Comparison of ENCODE assay signal across 9 cellular contexts in genomic region chr10:100872034-100872791, GRCh38. TPM values are rescaled to one million over a fixed set of nuclear protein-coding genes. Genes with fewer than 3 reads are reported as not detected.
DNase-seq lines count a peak whose midpoint lies in the region; ATAC-seq and TF ChIP-seq lines count a peak whose summit lies in the region.
"Had no signal": no experiment of that assay in that cellular context is flagged by ENCODE, and none has a peak within 500 bp of the region (broad histone marks: within the 10 kb centered on the region; RNA-seq: fewer than 3 reads in every experiment).

No MANE protein-coding gene starts in this region.

- CTCF ChIA-PET in Panc1 (lab: Charles Lee) = interaction anchor here (0.6 to 2.3 kb wide), 6 partner anchors 61 to 428 kb away, joined by 3 to 9 read pairs (median 4); no protein-coding TSS in a partner anchor

- in situ Hi-C loops in Panc1 (cut with HindIII; ENCODE audit: low pct_unique_long_range_greater_than_20kb, low sequenced_read_pairs) = no loop called here

- POLR2A ChIA-PET in Panc1 (lab: Charles Lee) = no interaction called here

- H3K9me3 ChIP-seq in Panc1 (ENCODE audit: control insufficient read depth, insufficient read depth, low read depth, low read length) = no peaks in the 10 kb centered on the region

- DNase-seq in CMK (ENCODE audit: low read depth) (peak; percentile 47), HCEC 1CT (peak; percentile 47), Panc1 (ENCODE audit: low read depth, low spot score) (peak; percentile 33), iris pigment epithelial cell (ENCODE audit: low read depth) (peak; percentile 51)
- DNase-seq in activated naive CD4-positive, alpha-beta T cell treated with Interleukin-2 at 50 U/mL for 16 hours = peak; percentile 55
- DNase-seq in stimulated activated CD8-positive, alpha-beta memory T cell treated with anti-CD3 and anti-CD28 coated beads, Interleukin-12 subunit alpha, Interleukin-12 subunit beta, amount 100 ng/mL, for 4 hours (ENCODE audit: low read depth) = peak; percentile 7

- H3K36me3 ChIP-seq in Panc1 (ENCODE audit: control insufficient read depth, insufficient read depth, low read length) = no peaks in the 10 kb centered on the region

- peak; percentile 92 for TF ChIP-seq CTCF in Panc1 (IDR thresholded peaks at IDR 0.05)

- no peak overlapping the region for H3K4me3 ChIP-seq in Panc1 (ENCODE audit: low read depth in 2 of 2, low read length in 2 of 2)
- H3K4me3 ChIP-seq: SK-N-MC had no signal

- no peaks in the 10 kb centered on the region for H3K27me3 ChIP-seq in Panc1 (ENCODE audit: control insufficient read depth, insufficient read depth, low read length)

- H3K4me1 ChIP-seq in Panc1 (ENCODE audit: control insufficient read depth, insufficient read depth, low read length) = no peaks in the 10 kb centered on the region

- ATAC-seq in Panc1 (peak; percentile 90), GM19035 (IDR thresholded peaks at IDR 0.05; ENCODE audit: unreplicated experiment) (no peak), GM19351 (IDR thresholded peaks at IDR 0.05; ENCODE audit: unreplicated experiment) (no peak)

- no TSS peak for BruUV-seq in Panc1 (replicated peaks; lab: Mats Ljungman, UMichigan)

- intact Hi-C loops in Panc1 (cut with micrococcal nuclease; ENCODE audit: unreplicated experiment) = loop anchor here (10.0 kb wide), 1 partner anchor 197 kb away; no protein-coding TSS in a partner anchor

- H3K27ac ChIP-seq in Panc1 (ENCODE audit: low read length) = no peak overlapping the region
- H3K27ac ChIP-seq: SK-N-MC had no signal

RNA-seq across cellular contexts. Expression of gene SLF2, which starts 40.5 kb away (rescaled TPM):
- total RNA-seq in Panc1 (2021; ENCODE audit: unreplicated experiment) = 38.8 TPM
- polyA plus RNA-seq in Panc1 (2012; ENCODE audit: insufficient read length) = 12.4 TPM
